16 cellular contexts compared by ENCODE assay signal in the genomic region with DNA sequence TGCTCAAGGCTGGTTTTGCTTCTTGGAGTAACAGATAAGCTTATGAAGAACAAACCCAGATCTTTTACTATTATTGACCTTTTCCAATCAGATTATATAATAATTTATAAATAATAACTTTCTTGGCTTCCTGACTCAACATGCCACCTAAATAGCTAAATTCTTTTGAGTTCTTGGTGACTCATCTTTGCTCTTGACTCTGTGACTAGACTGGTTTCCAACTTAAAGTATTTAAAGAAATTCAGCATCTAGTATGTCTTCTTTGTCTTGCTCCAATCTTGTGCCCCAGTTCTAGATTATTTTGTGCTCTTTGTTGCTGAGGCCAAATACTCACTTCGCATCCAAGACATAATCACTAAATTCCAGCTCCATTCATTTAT.
DNase-seq lines count a peak whose midpoint lies in the region; ATAC-seq and TF ChIP-seq lines count a peak whose summit lies in the region.
"Had no signal": no experiment of that assay in that cellular context is flagged by ENCODE, and none has a peak within 500 bp of the region (broad histone marks: within the 10 kb centered on the region; RNA-seq: fewer than 3 reads in every experiment).

No MANE protein-coding gene starts in this region.

- peaks cover 31% of the 10 kb centered on the region for H3F3A ChIP-seq in Loucy (ENCODE audit: low read depth)

- DNase-seq in Daoy (ENCODE audit: low read depth) (peak; percentile 25), brain microvascular endothelial cell (no peak), natural killer cell (no peak), sigmoid colon (no peak), nephron progenitor cell (no peak), epidermal melanocyte (ENCODE audit: insufficient read length, low spot score) (no peak)
- DNase-seq: DMS79 treated with DMSO at 0.1 percent for 48 hours; effector CD8-positive, alpha-beta T cell; KG1; NCI-H1436 treated with DMSO at 0.1 percent for 48 hours; ovary had no signal

- WGBS in sigmoid colon, 2 donors = 94 to 99% methylated on average over 1 of the region's 1 CpG

- H3K9me3 ChIP-seq in Loucy (ENCODE audit: insufficient read depth, low read depth, low read length) = no peaks in the 10 kb centered on the region
- H3K9me3 ChIP-seq in sigmoid colon = no peaks in the 10 kb centered on the region
- H3K9me3 ChIP-seq: gastroesophageal sphincter, ovary had no signal

- H3K27ac ChIP-seq in brain microvascular endothelial cell (peak overlapping the region; percentile 56), sigmoid colon (no peak overlapping the region)
- H3K27ac ChIP-seq: C4-2B, gastroesophageal sphincter, ovary had no signal

- no peak for TF ChIP-seq POLR2A in sigmoid colon (IDR thresholded peaks at IDR 0.05)

- intact Hi-C loops in natural killer cell (cut with micrococcal nuclease) = loop anchor here (5.0 to 10.0 kb wide), 3 partner anchors 33 to 483 kb away; a partner anchor contains a TSS
- intact Hi-C loops in sigmoid colon (cut with DNase I) = no loop called here

- H3K4me3 ChIP-seq in Loucy (ENCODE audit: low read length, poor library complexity, severe bottlenecking) (peak overlapping the region; percentile 46), brain microvascular endothelial cell (ENCODE audit: low read depth, low read length) (no peak overlapping the region), sigmoid colon (no peak overlapping the region)
- H3K4me3 ChIP-seq: gastroesophageal sphincter, ovary had no signal

- TF ChIP-seq CTCF in Loucy (conservative IDR thresholded peaks at IDR 0.05; ENCODE audit: low read length) = no peak
- no peak for TF ChIP-seq CTCF in brain microvascular endothelial cell (IDR thresholded peaks at IDR 0.05; ENCODE audit: low read depth, low read length, missing control alignments)
- TF ChIP-seq CTCF in natural killer cell (IDR thresholded peaks at IDR 0.05) = no peak
- no peak for TF ChIP-seq CTCF in sigmoid colon (IDR thresholded peaks at IDR 0.05)
- no peak for TF ChIP-seq CTCF in nephron progenitor cell (IDR thresholded peaks at IDR 0.05)

- no peaks in the 10 kb centered on the region for H3K27me3 Mint-ChIP-seq in natural killer cell (ENCODE audit: low read depth in 2 of 2)
- H3K27me3 Mint-ChIP-seq in nephron progenitor cell (ENCODE audit: low read depth, poor library complexity) = no peaks in the 10 kb centered on the region
- H3K27me3 Mint-ChIP-seq: brain had no signal

- H3K36me3 ChIP-seq in Loucy (ENCODE audit: insufficient read depth, low read length) (no peaks in the 10 kb centered on the region), brain microvascular endothelial cell (replicated peaks) (no peaks in the 10 kb centered on the region), sigmoid colon (no peaks in the 10 kb centered on the region)
- H3K36me3 ChIP-seq: gastroesophageal sphincter, ovary had no signal

- peak overlapping the region; percentile 72 for H3K9ac ChIP-seq in Loucy (ENCODE audit: low read depth, low read length, poor library complexity, severe bottlenecking)

- H3K4me3 Mint-ChIP-seq in natural killer cell = peak overlapping the region; percentile 38
- no peak overlapping the region for H3K4me3 Mint-ChIP-seq in nephron progenitor cell
- H3K4me3 Mint-ChIP-seq: brain had no signal

- H3K9me2 ChIP-seq in Loucy (replicated peaks; ENCODE audit: low read depth, low read length) = no peaks in the 10 kb centered on the region

- in situ Hi-C loops in brain microvascular endothelial cell (cut with HindIII; ENCODE audit: low pct_ligation_motif_present, low sequenced_read_pairs) = no loop called here

- ATAC-seq in natural killer cell = no peak
- ATAC-seq in HG02973 (IDR thresholded peaks at IDR 0.05; ENCODE audit: unreplicated experiment) = no peak
- ATAC-seq: gastroesophageal sphincter had no signal

- H3K4me2 ChIP-seq in Loucy (ENCODE audit: low read depth, low read length, poor library complexity, severe bottlenecking) = peak overlapping the region; percentile 66

- peaks cover 61 to 64% of the 10 kb centered on the region in 2 donors for H3K4me1 Mint-ChIP-seq in natural killer cell
- peaks cover 71% of the 10 kb centered on the region for H3K4me1 Mint-ChIP-seq in nephron progenitor cell

- 0 out of 2 replicates have a peak, but pooled peaks cover 4% of the 10 kb centered on the region for H3K79me2 ChIP-seq in Loucy (ENCODE audit: insufficient read depth, low read length)

- H2AFZ ChIP-seq in Loucy (ENCODE audit: low read length) = no peak overlapping the region

- H3K9me3 Mint-ChIP-seq in natural killer cell = peaks cover 0 to 3% of the 10 kb centered on the region in 2 donors
- peaks cover 21% of the 10 kb centered on the region for H3K9me3 Mint-ChIP-seq in nephron progenitor cell
- H3K9me3 Mint-ChIP-seq: brain had no signal

- no peaks in the 10 kb centered on the region for H3K36me3 Mint-ChIP-seq in natural killer cell
- H3K36me3 Mint-ChIP-seq in nephron progenitor cell (ENCODE audit: low read depth) = peaks cover 18% of the 10 kb centered on the region
- H3K36me3 Mint-ChIP-seq: brain had no signal

- H3K27ac Mint-ChIP-seq in natural killer cell (peak overlapping the region; percentile 82 to 84), nephron progenitor cell (no peak overlapping the region)

- H4K20me1 ChIP-seq in Loucy (ENCODE audit: insufficient read depth, low read length, poor library complexity, severe bottlenecking) = no peaks in the 10 kb centered on the region

- H3K27me3 ChIP-seq in Loucy (ENCODE audit: insufficient read depth, low read length, poor library complexity, severe bottlenecking) (no peaks in the 10 kb centered on the region), brain microvascular endothelial cell (replicated peaks) (no peaks in the 10 kb centered on the region), sigmoid colon (no peaks in the 10 kb centered on the region)
- H3K27me3 ChIP-seq: gastroesophageal sphincter, ovary had no signal

- TF ChIP-seq EP300 in sigmoid colon (IDR thresholded peaks at IDR 0.05) = no peak

- peaks cover 93% of the 10 kb centered on the region for H3K4me1 ChIP-seq in Loucy (ENCODE audit: insufficient read depth, low read length, poor library complexity, severe bottlenecking)
- peaks cover 0 to 28% (median 20%) of the 10 kb centered on the region in 4 donors for H3K4me1 ChIP-seq in sigmoid colon
